Comparison of ENCODE assay signal across 1 cellular context in genomic region chr14:90447720-90448497, GRCh38.
TF ChIP-seq lines count a peak whose summit lies in the region.

No MANE protein-coding gene starts in this region.

TF ChIP-seq in WTC11, 78 proteins besides CTCF, POLR2A, EP300 and RAD21 (continued from another document):
- TF ChIP-seq USF2 (CRISPR knock-in tag; IDR thresholded peaks at IDR 0.05): peak; percentile 83
- TF ChIP-seq MLX (CRISPR knock-in tag; IDR thresholded peaks at IDR 0.05): no peak
- TF ChIP-seq NFE2L1 (CRISPR knock-in tag; IDR thresholded peaks at IDR 0.05): no peak
- no peak for TF ChIP-seq RORB (CRISPR knock-in tag; IDR thresholded peaks at IDR 0.05)
- no peak for TF ChIP-seq PRRX2 (CRISPR knock-in tag; IDR thresholded peaks at IDR 0.05)
- peak; percentile 71 for TF ChIP-seq USF1 (CRISPR knock-in tag; IDR thresholded peaks at IDR 0.05)
- TF ChIP-seq ZNF532 (CRISPR knock-in tag; IDR thresholded peaks at IDR 0.05; ENCODE audit: borderline replicate concordance): no peak
